Comparison of ENCODE assay signal across 1 cellular context in the genomic region with DNA sequence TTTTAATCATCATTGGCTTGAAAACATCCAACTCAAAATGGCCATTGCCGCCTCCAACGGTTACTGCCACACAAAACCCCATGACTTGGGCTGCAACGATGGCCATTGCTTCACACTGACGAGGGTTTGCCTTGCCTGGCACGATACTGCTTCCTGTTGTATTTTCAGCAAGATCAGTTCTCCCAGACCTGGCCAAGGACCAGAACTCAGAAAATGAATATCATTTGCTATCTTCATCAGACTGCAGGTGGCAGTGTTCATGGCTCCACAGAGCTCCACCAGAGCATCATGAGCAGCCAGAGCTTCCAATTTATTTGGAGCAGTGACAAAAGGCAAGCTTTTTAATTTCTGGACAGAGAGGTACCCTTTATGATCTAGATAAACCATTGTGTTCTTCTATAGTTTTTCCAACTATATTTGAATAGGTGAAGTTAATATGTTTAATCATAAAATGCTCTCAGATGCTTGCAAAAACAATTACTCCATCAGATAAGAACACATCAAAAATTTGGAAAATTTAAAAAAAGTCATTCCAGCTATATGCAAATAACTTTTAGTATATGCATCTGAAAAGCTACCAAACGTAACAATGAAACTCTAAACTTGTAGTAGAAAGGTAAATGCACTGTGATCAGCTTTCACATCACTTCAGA.
TF ChIP-seq lines count a peak whose summit lies in the region.

No MANE protein-coding gene starts in this region.

TF ChIP-seq in GM12878, 131 proteins besides CTCF, POLR2A, EP300 and RAD21:
- TF ChIP-seq CREB1 (IDR thresholded peaks at IDR 0.05; ENCODE audit: low read depth) (no peak), DPF2 (IDR thresholded peaks at IDR 0.05) (no peak), SMC3 (IDR thresholded peaks at IDR 0.05; ENCODE audit: borderline replicate concordance, low read length) (peak; percentile 65)
- TF ChIP-seq, protein P1, sequence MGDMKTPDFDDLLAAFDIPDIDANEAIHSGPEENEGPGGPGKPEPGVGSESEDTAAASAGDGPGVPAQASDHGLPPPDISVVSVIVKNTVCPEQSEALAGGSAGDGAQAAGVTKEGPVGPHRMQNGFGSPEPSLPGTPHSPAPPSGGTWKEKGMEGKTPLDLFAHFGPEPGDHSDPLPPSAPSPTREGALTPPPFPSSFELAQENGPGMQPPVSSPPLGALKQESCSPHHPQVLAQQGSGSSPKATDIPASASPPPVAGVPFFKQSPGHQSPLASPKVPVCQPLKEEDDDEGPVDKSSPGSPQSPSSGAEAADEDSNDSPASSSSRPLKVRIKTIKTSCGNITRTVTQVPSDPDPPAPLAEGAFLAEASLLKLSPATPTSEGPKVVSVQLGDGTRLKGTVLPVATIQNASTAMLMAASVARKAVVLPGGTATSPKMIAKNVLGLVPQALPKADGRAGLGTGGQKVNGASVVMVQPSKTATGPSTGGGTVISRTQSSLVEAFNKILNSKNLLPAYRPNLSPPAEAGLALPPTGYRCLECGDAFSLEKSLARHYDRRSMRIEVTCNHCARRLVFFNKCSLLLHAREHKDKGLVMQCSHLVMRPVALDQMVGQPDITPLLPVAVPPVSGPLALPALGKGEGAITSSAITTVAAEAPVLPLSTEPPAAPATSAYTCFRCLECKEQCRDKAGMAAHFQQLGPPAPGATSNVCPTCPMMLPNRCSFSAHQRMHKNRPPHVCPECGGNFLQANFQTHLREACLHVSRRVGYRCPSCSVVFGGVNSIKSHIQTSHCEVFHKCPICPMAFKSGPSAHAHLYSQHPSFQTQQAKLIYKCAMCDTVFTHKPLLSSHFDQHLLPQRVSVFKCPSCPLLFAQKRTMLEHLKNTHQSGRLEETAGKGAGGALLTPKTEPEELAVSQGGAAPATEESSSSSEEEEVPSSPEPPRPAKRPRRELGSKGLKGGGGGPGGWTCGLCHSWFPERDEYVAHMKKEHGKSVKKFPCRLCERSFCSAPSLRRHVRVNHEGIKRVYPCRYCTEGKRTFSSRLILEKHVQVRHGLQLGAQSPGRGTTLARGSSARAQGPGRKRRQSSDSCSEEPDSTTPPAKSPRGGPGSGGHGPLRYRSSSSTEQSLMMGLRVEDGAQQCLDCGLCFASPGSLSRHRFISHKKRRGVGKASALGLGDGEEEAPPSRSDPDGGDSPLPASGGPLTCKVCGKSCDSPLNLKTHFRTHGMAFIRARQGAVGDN (IDR thresholded peaks at IDR 0.05) = no peak
